In the genomic region with DNA sequence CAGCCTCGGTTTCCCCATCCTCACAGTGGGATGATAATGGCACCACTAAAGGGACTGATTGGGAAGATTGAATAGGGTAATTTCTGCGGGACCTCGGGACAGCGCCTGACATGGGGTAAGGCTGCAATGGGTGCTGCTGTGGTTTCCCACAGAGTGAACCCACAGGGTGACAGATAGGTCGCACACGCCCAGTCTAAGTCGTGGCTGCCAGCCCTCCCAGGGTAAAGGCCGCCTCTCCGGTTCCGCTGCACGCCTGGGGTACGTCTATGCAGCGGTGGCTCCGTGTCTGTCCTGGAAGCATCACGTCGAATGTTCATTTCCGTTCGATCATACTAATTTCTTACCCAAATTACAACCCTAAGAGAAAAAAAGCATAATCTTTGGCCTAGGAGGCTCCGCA, we compare ENCODE assay signal across 8 cellular contexts. TPM values are rescaled to one million over a fixed set of nuclear protein-coding genes. Genes with fewer than 3 reads are reported as not detected.
A peak's percentile ranks its signal among the peaks of the same experiment; 100 is the strongest.
DNase-seq lines count a peak whose midpoint lies in the region; ATAC-seq, FAIRE-seq and TF ChIP-seq lines count a peak whose summit lies in the region.

No MANE protein-coding gene starts in this region.

- H3K4me1 ChIP-seq in right atrium auricular region (peaks cover 0 to 48% of the 10 kb centered on the region in 2 donors), astrocyte (ENCODE audit: insufficient read depth, low read length) (peaks cover 14% of the 10 kb centered on the region), urinary bladder (ENCODE audit: insufficient read depth) (peaks cover 1% of the 10 kb centered on the region), body of pancreas (peaks cover 30% of the 10 kb centered on the region), SJCRH30 (peaks cover 1% of the 10 kb centered on the region)

- peak overlapping the region; percentile 63 for H3K4me3 Mint-ChIP-seq in astrocyte (ENCODE audit: unreplicated experiment)

- intact Hi-C loops in Right ventricle myocardium superior (cut with DNase I) (loop anchor here (5.0 kb wide), 1 partner anchor 392 kb away; no protein-coding TSS in a partner anchor), body of pancreas (cut with DNase I) (loop anchor here (10.0 kb wide), 1 partner anchor 384 kb away; no protein-coding TSS in a partner anchor)

- ATAC-seq in Right ventricle myocardium superior (ENCODE audit: poor library complexity): no peak
- no peak for ATAC-seq in body of pancreas

- peak overlapping the region; percentile 77 to 88 for H3K27ac ChIP-seq in right atrium auricular region
- no peak overlapping the region for H3K27ac ChIP-seq in astrocyte (ENCODE audit: low read depth, low read length)
- no peak overlapping the region for H3K27ac ChIP-seq in urinary bladder (ENCODE audit: low read depth)
- H3K27ac ChIP-seq in body of pancreas: no peak overlapping the region
- H3K27ac ChIP-seq in SJCRH30: no peak overlapping the region

- H3K9me3 Mint-ChIP-seq in astrocyte (ENCODE audit: unreplicated experiment): no peaks in the 10 kb centered on the region

- no peak for FAIRE-seq in astrocyte (lab: Jason Lieb, UNC)

- peak overlapping the region; percentile 89 for H3K4me2 ChIP-seq in astrocyte (ENCODE audit: low read length)

- peaks cover 6% of the 10 kb centered on the region for H3K79me2 ChIP-seq in astrocyte (ENCODE audit: insufficient read depth, low read length)

- H3K4me3 ChIP-seq in right atrium auricular region (peak overlapping the region; percentile 51 to 57), astrocyte (ENCODE audit: insufficient read depth, low read depth, low read length) (peak overlapping the region; percentile 60), urinary bladder (ENCODE audit: low read depth, low read length) (peak overlapping the region; percentile 50), body of pancreas (no peak overlapping the region), SJCRH30 (no peak overlapping the region)

- H3K9me3 ChIP-seq in right atrium auricular region: no peaks in the 10 kb centered on the region
- H3K9me3 ChIP-seq in astrocyte (ENCODE audit: insufficient read depth, low read depth, low read length): no peaks in the 10 kb centered on the region
- H3K9me3 ChIP-seq in body of pancreas: no peaks in the 10 kb centered on the region
- no peaks in the 10 kb centered on the region for H3K9me3 ChIP-seq in SJCRH30 (replicated peaks)

- 11% methylated on average over 19 of the region's 19 CpGs for WGBS in urinary bladder
- 15 to 21% methylated on average over 19 of the region's 19 CpGs for WGBS in body of pancreas, 2 donors

- peak overlapping the region; percentile 83 for H3K9ac ChIP-seq in astrocyte (ENCODE audit: low read length)

- H3K36me3 ChIP-seq in right atrium auricular region: no peaks in the 10 kb centered on the region
- no peaks in the 10 kb centered on the region for H3K36me3 ChIP-seq in astrocyte (ENCODE audit: insufficient read depth, low read length)
- H3K36me3 ChIP-seq in urinary bladder (ENCODE audit: insufficient read depth): no peaks in the 10 kb centered on the region
- no peaks in the 10 kb centered on the region for H3K36me3 ChIP-seq in body of pancreas (replicated peaks in 1 of 2; ENCODE audit: insufficient read depth in 1 of 2, low read depth in 2 of 2)
- no peaks in the 10 kb centered on the region for H3K36me3 ChIP-seq in SJCRH30

- peaks cover 6% of the 10 kb centered on the region for H3K4me1 Mint-ChIP-seq in astrocyte (ENCODE audit: low read depth, unreplicated experiment)

- H3K27ac Mint-ChIP-seq in astrocyte (ENCODE audit: unreplicated experiment): peak overlapping the region; percentile 1

- peaks cover 45% of the 10 kb centered on the region for H3K27me3 Mint-ChIP-seq in astrocyte (ENCODE audit: low read depth, unreplicated experiment)

- H2AFZ ChIP-seq in astrocyte (ENCODE audit: low read depth, low read length): peak overlapping the region; percentile 97

- no peak for DNase-seq in right atrium auricular region (ENCODE audit: low spot score)
- DNase-seq in Right ventricle myocardium superior: no peak
- DNase-seq in astrocyte (ENCODE audit: low read depth): no peak
- peak; percentile 76 for DNase-seq in mesenteric fat pad (ENCODE audit: low spot score)
- DNase-seq in body of pancreas: no peak
- no peak for DNase-seq in SJCRH30
- no peak for DNase-seq in H4 (ENCODE audit: low spot score)

- TF ChIP-seq CTCF in right atrium auricular region (IDR thresholded peaks at IDR 0.05) (no peak), astrocyte (IDR thresholded peaks at IDR 0.05; ENCODE audit: insufficient read depth, low read depth, low read length) (no peak), body of pancreas (IDR thresholded peaks at IDR 0.05) (no peak)

- H3K36me3 Mint-ChIP-seq in astrocyte (ENCODE audit: low read depth, unreplicated experiment): no peaks in the 10 kb centered on the region

- TF ChIP-seq POLR2A in body of pancreas (IDR thresholded peaks at IDR 0.05): no peak

- no peaks in the 10 kb centered on the region for H4K20me1 ChIP-seq in astrocyte (ENCODE audit: insufficient read depth, low read length)

- H3K27me3 ChIP-seq in right atrium auricular region (peaks cover 0 to 8% of the 10 kb centered on the region in 2 donors), astrocyte (ENCODE audit: insufficient read depth, low read length) (peaks cover 33% of the 10 kb centered on the region), body of pancreas (peaks cover 0 to 19% of the 10 kb centered on the region in 2 donors), SJCRH30 (peaks cover 20% of the 10 kb centered on the region; the same call in 1 of the 2 replicates)

RNA-seq across cellular contexts. Expression of gene CFAP77, which starts 0.6 kb away (rescaled TPM):
- total RNA-seq in right atrium auricular region: 1 to 10 TPM; 3.3 to 8.6 TPM
- 2.0 TPM for total RNA-seq in Right ventricle myocardium superior
- 0.36 TPM in 1 of 2 replicates, not detected in the other for total RNA-seq in astrocyte
- total RNA-seq in mesenteric fat pad: not detected
- not detected for total RNA-seq in urinary bladder
- polyA plus RNA-seq in urinary bladder: not detected
- not detected for total RNA-seq in body of pancreas
- not detected in 2 replicates for total RNA-seq in SJCRH30 (2014; rRNA removed; shearing (Covaris generic))
- total RNA-seq in H4 (2014; rRNA removed; shearing (Covaris generic)): not detected in 2 replicates

RNA-seq across cellular contexts. Expression of gene TTF1, which starts 4.0 kb away (rescaled TPM):
- 10 to 100 TPM; 14.9 to 17.3 TPM for total RNA-seq in right atrium auricular region
- 17.4 TPM for total RNA-seq in Right ventricle myocardium superior
- 13.2 and 13.3 TPM in 2 replicates for total RNA-seq in astrocyte
- 10.8 TPM for total RNA-seq in mesenteric fat pad
- 9.8 TPM for total RNA-seq in urinary bladder
- polyA plus RNA-seq in urinary bladder: 16.3 TPM
- total RNA-seq in body of pancreas: 10 to 100 TPM in 1 of 2 donors, 1 to 10 TPM in 1; 7.5 to 27.7 TPM
- 20.3 and 25.9 TPM in 2 replicates for total RNA-seq in SJCRH30 (2014; rRNA removed; shearing (Covaris generic))
- total RNA-seq in H4 (2014; rRNA removed; shearing (Covaris generic)): 13.9 and 24.6 TPM in 2 replicates

RNA-seq across cellular contexts. Expression of gene SETX, which starts 55.9 kb away (rescaled TPM):
- 10 to 100 TPM; 32.3 to 33.9 TPM for total RNA-seq in right atrium auricular region
- total RNA-seq in Right ventricle myocardium superior: 19.7 TPM
- total RNA-seq in astrocyte: 45.6 and 48.4 TPM in 2 replicates
- 53.4 TPM for total RNA-seq in mesenteric fat pad
- total RNA-seq in urinary bladder: 128 TPM
- polyA plus RNA-seq in urinary bladder: 23.7 TPM
- 10 to 100 TPM; 26.7 to 30.4 TPM for total RNA-seq in body of pancreas
- total RNA-seq in SJCRH30 (2014; rRNA removed; shearing (Covaris generic)): 44.7 and 51.7 TPM in 2 replicates
- total RNA-seq in H4 (2014; rRNA removed; shearing (Covaris generic)): 13.4 and 16.7 TPM in 2 replicates

Comparison
In these comparisons a context has a peak if more than half of its experiments do, and no peak if none do; other contexts are left out.
1. H3K27ac ChIP-seq: peak in right atrium auricular region (2 of 2); none in astrocyte (single experiment), urinary bladder (single experiment), body of pancreas (0 of 4) and SJCRH30 (single experiment).
2. H3K4me3 ChIP-seq: peak in right atrium auricular region (2 of 2), astrocyte (single experiment) and urinary bladder (single experiment); none in body of pancreas (0 of 2) and SJCRH30 (single experiment).